12 cellular contexts compared by ENCODE assay signal in genomic region chr4:40317921-40318658, GRCh38. TPM values are rescaled to one million over a fixed set of nuclear protein-coding genes. Genes with fewer than 3 reads are reported as not detected.
A peak's percentile ranks its signal among the peaks of the same experiment; 100 is the strongest.
DNase-seq lines count a peak whose midpoint lies in the region; ATAC-seq and TF ChIP-seq lines count a peak whose summit lies in the region.
"Had no signal": no experiment of that assay in that cellular context is flagged by ENCODE, and none has a peak within 500 bp of the region (broad histone marks: within the 10 kb centered on the region; RNA-seq: fewer than 3 reads in every experiment).

No MANE protein-coding gene starts in this region.

- H3K9me3 Mint-ChIP-seq in T-helper 2 cell treated with Interferon-gamma antibody and Interleukin-4, amounts not matched to agents 5 μg/mL and 100 μg/mL, for 36 hours: no peaks in the 10 kb centered on the region
- no peaks in the 10 kb centered on the region for H3K9me3 Mint-ChIP-seq in activated B cell treated with CpG ODN at 0.5 μM for 24 hours

- H3K27ac Mint-ChIP-seq in T-helper 2 cell treated with Interferon-gamma antibody and Interleukin-4, amounts not matched to agents 5 μg/mL and 100 μg/mL, for 36 hours: peak overlapping the region; percentile 20
- H3K27ac Mint-ChIP-seq in activated B cell treated with CpG ODN at 0.5 μM for 24 hours: peak overlapping the region; percentile 56

- intact Hi-C loops in activated B cell treated with CpG ODN at 0.5 μM for 24 hours (cut with micrococcal nuclease) (loop anchor here (1.0 to 2.0 kb wide), 4 partner anchors 9 to 261 kb away; partner anchors contain the start of gene N4BP2), Right ventricle myocardium superior (cut with DNase I) (no loop called here)

- H3K4me3 Mint-ChIP-seq in T-helper 2 cell treated with Interferon-gamma antibody and Interleukin-4, amounts not matched to agents 5 μg/mL and 100 μg/mL, for 36 hours: no peak overlapping the region
- no peak overlapping the region for H3K4me3 Mint-ChIP-seq in activated B cell treated with CpG ODN at 0.5 μM for 24 hours

- no peaks in the 10 kb centered on the region for H3K36me3 Mint-ChIP-seq in T-helper 2 cell treated with Interferon-gamma antibody and Interleukin-4, amounts not matched to agents 5 μg/mL and 100 μg/mL, for 36 hours (ENCODE audit: low read depth)
- no peaks in the 10 kb centered on the region for H3K36me3 Mint-ChIP-seq in activated B cell treated with CpG ODN at 0.5 μM for 24 hours (ENCODE audit: low read depth)

- no peak for DNase-seq in T-helper 2 cell treated with Interferon-gamma antibody and Interleukin-4, amounts not matched to agents 5 μg/mL and 100 μg/mL, for 36 hours (ENCODE audit: low spot score)
- no peak for DNase-seq in T-helper 2 cell
- DNase-seq in EH (ENCODE audit: low read depth): peak; percentile 20
- no peak for DNase-seq in activated B cell treated with CpG ODN at 0.5 μM for 24 hours
- peak; percentile 57 for DNase-seq in iris pigment epithelial cell (ENCODE audit: low read depth)
- DNase-seq in Kasumi-1 (lab: John Stamatoyannopoulos, UW): no peak
- no peak for DNase-seq in superior temporal gyrus (ENCODE audit: extremely low spot score)
- no peak for DNase-seq in Right ventricle myocardium superior
- DNase-seq: 8988T, erythroblast had no signal

- POLR2A ChIA-PET in activated B cell treated with CpG ODN at 0.5 μM for 24 hours (lab: Charles Lee): interaction anchor here (0.6 to 2.7 kb wide), 11 partner anchors 10 to 262 kb away, joined by 3 to 28 read pairs (median 6); partner anchors contain the start of genes N4BP2 and RHOH

- ATAC-seq in activated B cell treated with CpG ODN at 0.5 μM for 24 hours (ENCODE audit: low read depth) (no peak), Right ventricle myocardium superior (ENCODE audit: poor library complexity) (no peak)

- no peak for TF ChIP-seq CTCF in activated B cell treated with CpG ODN at 0.5 μM for 24 hours (IDR thresholded peaks at IDR 0.05)

- no peaks in the 10 kb centered on the region for H3K27me3 Mint-ChIP-seq in T-helper 2 cell treated with Interferon-gamma antibody and Interleukin-4, amounts not matched to agents 5 μg/mL and 100 μg/mL, for 36 hours (ENCODE audit: low read depth)
- no peaks in the 10 kb centered on the region for H3K27me3 Mint-ChIP-seq in activated B cell treated with CpG ODN at 0.5 μM for 24 hours

- peaks cover 41% of the 10 kb centered on the region for H3K4me1 Mint-ChIP-seq in T-helper 2 cell treated with Interferon-gamma antibody and Interleukin-4, amounts not matched to agents 5 μg/mL and 100 μg/mL, for 36 hours (ENCODE audit: low read depth)
- H3K4me1 Mint-ChIP-seq in activated B cell treated with CpG ODN at 0.5 μM for 24 hours: peaks cover 24% of the 10 kb centered on the region

- CTCF ChIA-PET in activated B cell treated with CpG ODN at 0.5 μM for 24 hours (lab: Charles Lee): interaction anchor here (1.0 to 2.5 kb wide), 18 partner anchors 8 to 401 kb away, joined by 3 to 29 read pairs (median 7); partner anchors contain the start of gene N4BP2

RNA-seq across cellular contexts. Expression of gene CHRNA9, which starts 17.0 kb away (rescaled TPM):
- total RNA-seq in activated B cell treated with CpG ODN at 0.5 μM for 24 hours: 0.16 TPM in 1 of 2 replicates, not detected in the other
- total RNA-seq in Right ventricle myocardium superior: not detected
- total RNA-seq: SK-MEL-5, subcutaneous adipose tissue had no signal

Comparison
In these comparisons a context has a peak if more than half of its experiments do, and no peak if none do; other contexts are left out.
1. DNase-seq: peak in EH (single experiment) and iris pigment epithelial cell (single experiment); none in T-helper 2 cell treated with Interferon-gamma antibody and Interleukin-4, amounts not matched to agents 5 μg/mL and 100 μg/mL, for 36 hours (single experiment), T-helper 2 cell (0 of 5), activated B cell treated with CpG ODN at 0.5 μM for 24 hours (single experiment), Kasumi-1 (0 of 2), superior temporal gyrus (single experiment) and Right ventricle myocardium superior (single experiment).